12 cellular contexts compared by ENCODE assay signal in the genomic region with DNA sequence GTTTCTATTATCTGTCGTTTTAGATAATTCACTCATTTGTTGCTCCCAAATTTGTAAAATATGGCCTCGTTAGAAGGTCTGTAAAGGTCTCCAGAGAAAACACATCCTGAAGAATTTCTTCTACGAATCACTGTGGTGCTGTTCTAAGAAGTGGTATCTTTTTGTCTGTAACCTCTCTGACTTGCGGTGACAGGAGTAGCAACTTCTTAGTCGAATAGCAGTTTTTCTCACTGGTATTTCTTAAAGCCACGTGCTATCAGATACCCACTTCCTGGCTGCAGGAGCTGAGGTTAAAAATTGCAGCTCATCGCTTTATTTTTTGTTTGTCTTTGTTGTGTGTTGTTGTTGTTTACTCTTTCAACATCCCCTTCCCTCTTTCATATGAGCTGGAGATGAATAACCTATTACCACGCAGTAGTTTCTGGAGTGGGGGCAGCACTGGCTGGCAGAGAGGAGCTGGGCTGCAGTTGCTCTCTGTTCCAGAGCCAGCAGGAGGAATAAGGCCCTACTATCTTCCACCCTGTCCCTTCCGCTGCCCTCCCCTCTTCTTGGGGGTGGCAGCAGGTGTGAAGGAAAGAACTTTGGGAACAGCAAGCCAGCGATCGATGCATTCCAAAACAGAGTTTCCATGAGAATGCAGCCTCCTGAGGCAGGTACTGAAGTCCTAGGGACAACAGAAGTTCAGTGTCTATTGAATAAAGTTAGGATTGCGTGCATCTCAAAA.
"Had no signal": no experiment of that assay in that cellular context is flagged by ENCODE, and none has a peak within 500 bp of the region (broad histone marks: within the 10 kb centered on the region; RNA-seq: fewer than 3 reads in every experiment).

No MANE protein-coding gene starts in this region.

- DNase-seq: activated CD4-positive, alpha-beta memory T cell treated with anti-CD3 and anti-CD28 coated beads for 36 hours; activated CD4-positive, alpha-beta T cell treated with anti-CD3 and anti-CD28 coated beads for 36 hours; activated naive CD4-positive, alpha-beta T cell treated with anti-CD3 and anti-CD28 coated beads, Interleukin-2, amount 50 U/mL, for 16 hours; activated T-cell treated with anti-CD3 and anti-CD28 coated beads, Interleukin-2, amount 50 U/mL, for 24 hours; glutamatergic neuron; left ventricle myocardium superior; stimulated activated CD4-positive, alpha-beta T cell treated with anti-CD3 and anti-CD28 coated beads, Interleukin-2, amount 100 ng/mL, for 48 hours; tibial artery; WERI-Rb-1 had no signal

- H3K4me1 ChIP-seq: esophagus muscularis mucosa, tibial artery had no signal

- H3K27ac Mint-ChIP-seq: activated CD4-positive, alpha-beta memory T cell treated with anti-CD3 and anti-CD28 coated beads for 36 hours; activated CD4-positive, alpha-beta T cell treated with anti-CD3 and anti-CD28 coated beads for 36 hours; activated T-cell treated with anti-CD3 and anti-CD28 coated beads, Interleukin-2, amount 50 U/mL, for 24 hours; stimulated activated memory B cell treated with anti-CD40 and anti-IgM and Interleukin-4, amounts not matched to agents 10 μg/mL and 1 μg/mL and 100 μg/mL, for 72 hours had no signal

- H3K27ac ChIP-seq: esophagus muscularis mucosa, tibial artery, WERI-Rb-1 had no signal

- H3K27me3 Mint-ChIP-seq: activated CD4-positive, alpha-beta memory T cell treated with anti-CD3 and anti-CD28 coated beads for 36 hours; activated CD4-positive, alpha-beta T cell treated with anti-CD3 and anti-CD28 coated beads for 36 hours; activated T-cell treated with anti-CD3 and anti-CD28 coated beads, Interleukin-2, amount 50 U/mL, for 24 hours; stimulated activated memory B cell treated with anti-CD40 and anti-IgM and Interleukin-4, amounts not matched to agents 10 μg/mL and 1 μg/mL and 100 μg/mL, for 72 hours had no signal

- H3K27me3 ChIP-seq: esophagus muscularis mucosa, tibial artery had no signal

- H3K9me3 ChIP-seq: esophagus muscularis mucosa, tibial artery had no signal

- H3K4me3 Mint-ChIP-seq: activated CD4-positive, alpha-beta memory T cell treated with anti-CD3 and anti-CD28 coated beads for 36 hours; activated CD4-positive, alpha-beta T cell treated with anti-CD3 and anti-CD28 coated beads for 36 hours; activated T-cell treated with anti-CD3 and anti-CD28 coated beads, Interleukin-2, amount 50 U/mL, for 24 hours; nephron; stimulated activated memory B cell treated with anti-CD40 and anti-IgM and Interleukin-4, amounts not matched to agents 10 μg/mL and 1 μg/mL and 100 μg/mL, for 72 hours had no signal

- H3K36me3 Mint-ChIP-seq: activated CD4-positive, alpha-beta memory T cell treated with anti-CD3 and anti-CD28 coated beads for 36 hours; stimulated activated memory B cell treated with anti-CD40 and anti-IgM and Interleukin-4, amounts not matched to agents 10 μg/mL and 1 μg/mL and 100 μg/mL, for 72 hours had no signal

- ATAC-seq: activated CD4-positive, alpha-beta T cell treated with anti-CD3 and anti-CD28 coated beads for 36 hours; left ventricle myocardium superior had no signal

- H3K4me1 Mint-ChIP-seq: activated CD4-positive, alpha-beta T cell treated with anti-CD3 and anti-CD28 coated beads for 36 hours; nephron; stimulated activated memory B cell treated with anti-CD40 and anti-IgM and Interleukin-4, amounts not matched to agents 10 μg/mL and 1 μg/mL and 100 μg/mL, for 72 hours had no signal

- H3K4me3 ChIP-seq: esophagus muscularis mucosa, tibial artery had no signal

- H3K36me3 ChIP-seq: esophagus muscularis mucosa, tibial artery, WERI-Rb-1 had no signal

- H3K9me3 Mint-ChIP-seq: nephron had no signal
